ENCODE assay signal across 1 cellular context in genomic region chr5:77449981-77450380, GRCh38.
TF ChIP-seq lines count a peak whose summit lies in the region.

No MANE protein-coding gene starts in this region.

TF ChIP-seq in HepG2, 621 proteins besides CTCF, POLR2A, EP300 and RAD21:
- TF ChIP-seq NCOA5 (CRISPR knock-in tag; IDR thresholded peaks at IDR 0.05) (no peak), CEBPB (IDR thresholded peaks at IDR 0.05; ENCODE audit: borderline replicate concordance, low read depth, low read length) (peak; percentile 21; the same call in 1 of the 2 replicates), RARG (CRISPR knock-in tag; IDR thresholded peaks at IDR 0.05; ENCODE audit: low read depth) (no peak), ZFP36 (IDR thresholded peaks at IDR 0.05; ENCODE audit: borderline replicate concordance, low read depth, low read length, partially characterized antibody) (no peak), NCOA1 (CRISPR knock-in tag; IDR thresholded peaks at IDR 0.05) (no peak), ZNF503 (CRISPR knock-in tag; IDR thresholded peaks at IDR 0.05) (no peak)
